ENCODE assay signal across 9 cellular contexts in the genomic region with DNA sequence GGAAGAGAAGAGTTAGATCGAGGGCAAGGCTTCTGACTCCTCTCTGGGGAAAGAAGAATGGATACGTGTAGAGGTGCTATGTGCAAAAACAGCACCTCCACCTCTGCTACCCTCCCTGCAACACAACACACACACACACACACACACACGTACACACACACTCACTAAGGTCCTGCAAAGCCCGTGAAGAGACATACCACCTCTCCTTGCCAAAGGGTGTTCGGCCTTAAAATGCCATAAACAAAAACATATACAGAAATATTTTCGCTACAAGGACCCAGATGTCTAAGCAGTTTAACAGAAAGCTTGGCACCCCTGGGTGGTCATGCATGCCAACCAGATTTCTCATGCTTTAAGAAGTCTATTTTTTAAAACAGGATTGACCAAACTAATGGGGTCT. TPM values are rescaled to one million over a fixed set of nuclear protein-coding genes. Genes with fewer than 3 reads are reported as not detected.
DNase-seq lines count a peak whose midpoint lies in the region; ATAC-seq and TF ChIP-seq lines count a peak whose summit lies in the region.
"Had no signal": no experiment of that assay in that cellular context is flagged by ENCODE, and none has a peak within 500 bp of the region (broad histone marks: within the 10 kb centered on the region; RNA-seq: fewer than 3 reads in every experiment).

No MANE protein-coding gene starts in this region.

- no peak for DNase-seq in CD4-positive, alpha-beta T cell
- peak in 1 of 2 donors; percentile 25 for DNase-seq in cardiac fibroblast (ENCODE audit: low read depth in 2 of 2)
- no peak for DNase-seq in activated effector memory CD4-positive, alpha-beta T cell treated with Interleukin-2 at 50 U/mL for 16 hours
- no peak for DNase-seq in anterior cingulate cortex (lab: John Stamatoyannopoulos, UW)
- no peak for DNase-seq in omental fat pad (ENCODE audit: low spot score)
- DNase-seq: activated naive CD4-positive, alpha-beta T cell had no signal

- H3K4me2 ChIP-seq in Loucy (ENCODE audit: low read depth, low read length, poor library complexity, severe bottlenecking) (peak overlapping the region; percentile 90), neural cell (ENCODE audit: low read length) (no peak overlapping the region)

- H3K36me3 ChIP-seq in Loucy (ENCODE audit: insufficient read depth, low read length) (no peaks in the 10 kb centered on the region), neural cell (ENCODE audit: insufficient read depth, low read length) (no peaks in the 10 kb centered on the region)

- H2AFZ ChIP-seq in Loucy (ENCODE audit: low read length) = no peak overlapping the region
- no peak overlapping the region for H2AFZ ChIP-seq in neural cell (ENCODE audit: low read depth, low read length)

- no peak for TF ChIP-seq EP300 in neural cell (conservative IDR thresholded peaks at IDR 0.05; ENCODE audit: poor library complexity, severe bottlenecking)

- no peak for TF ChIP-seq CTCF in CD4-positive, alpha-beta T cell (IDR thresholded peaks at IDR 0.05)
- no peak for TF ChIP-seq CTCF in Loucy (conservative IDR thresholded peaks at IDR 0.05; ENCODE audit: low read length)
- TF ChIP-seq CTCF in cardiac fibroblast (IDR thresholded peaks at IDR 0.05; ENCODE audit: low read depth, low read length) = no peak
- no peak for TF ChIP-seq CTCF in neural cell (IDR thresholded peaks at IDR 0.05; ENCODE audit: poor library complexity, severe bottlenecking)
- no peak for TF ChIP-seq CTCF in omental fat pad (IDR thresholded peaks at IDR 0.05)

- H3K4me1 Mint-ChIP-seq in CD4-positive, alpha-beta T cell (ENCODE audit: low read depth) = peaks cover 89% of the 10 kb centered on the region

- CTCF ChIA-PET in CD4-positive, alpha-beta T cell (lab: Charles Lee) = no interaction called here

- H3K9ac ChIP-seq in Loucy (ENCODE audit: low read depth, low read length, poor library complexity, severe bottlenecking) (peak overlapping the region; percentile 95), neural cell (ENCODE audit: low read length) (no peak overlapping the region)

- H3F3A ChIP-seq in Loucy (ENCODE audit: low read depth) (no peaks in the 10 kb centered on the region; the same call in 1 of the 2 replicates), neural cell (ENCODE audit: insufficient read depth, low read length, poor library complexity, severe bottlenecking) (no peaks in the 10 kb centered on the region)

- no peaks in the 10 kb centered on the region for H3K9me3 ChIP-seq in CD4-positive, alpha-beta T cell (ENCODE audit: control insufficient read depth, low read length)
- H3K9me3 ChIP-seq in Loucy (ENCODE audit: insufficient read depth, low read depth, low read length) = peaks cover 3% of the 10 kb centered on the region; the same call in 1 of the 2 replicates
- H3K9me3 ChIP-seq in neural cell (ENCODE audit: low read length) = no peaks in the 10 kb centered on the region

- TF ChIP-seq RAD21 in neural cell (conservative IDR thresholded peaks at IDR 0.05) = no peak

- H3K79me2 ChIP-seq in Loucy (ENCODE audit: insufficient read depth, low read length) = peaks cover 72% of the 10 kb centered on the region
- H3K79me2 ChIP-seq in neural cell (replicated peaks; ENCODE audit: insufficient read depth, low read length) = no peaks in the 10 kb centered on the region

- H3K4me3 ChIP-seq in Loucy (ENCODE audit: low read length, poor library complexity, severe bottlenecking) (peak overlapping the region; percentile 93), cardiac fibroblast (replicated peaks in 1 of 2; ENCODE audit: low read depth in 2 of 2, low read length in 2 of 2) (peak overlapping the region; percentile 63 to 68), neural cell (ENCODE audit: low read length) (peak overlapping the region; percentile 89)

- intact Hi-C loops in CD4-positive, alpha-beta T cell (cut with DNase I, micrococcal nuclease) = loop anchor here (2.0 to 10.0 kb wide), 6 partner anchors 37 to 1481 kb away; partner anchors contain the start of genes AP1AR (in 1 of the 2), CAMK2D (in 1 of the 2), LARP7 (in 1 of the 2) and ZGRF1 (in 1 of the 2)

- H3K9me2 ChIP-seq in Loucy (replicated peaks; ENCODE audit: low read depth, low read length) = no peaks in the 10 kb centered on the region
- no peaks in the 10 kb centered on the region for H3K9me2 ChIP-seq in neural cell (ENCODE audit: insufficient read depth, low read length)

- no peak overlapping the region for H3K27ac ChIP-seq in CD4-positive, alpha-beta T cell (ENCODE audit: low read depth, low read length)
- H3K27ac ChIP-seq in neural cell (ENCODE audit: low read length) = no peak overlapping the region

- H3K27me3 ChIP-seq in CD4-positive, alpha-beta T cell (ENCODE audit: control insufficient read depth, insufficient read depth, low read length) = no peaks in the 10 kb centered on the region
- H3K27me3 ChIP-seq in Loucy (ENCODE audit: insufficient read depth, low read length, poor library complexity, severe bottlenecking) (no peaks in the 10 kb centered on the region), neural cell (ENCODE audit: insufficient read depth, low read depth, low read length) (peaks cover 3% of the 10 kb centered on the region)

- H3K9me3 Mint-ChIP-seq in CD4-positive, alpha-beta T cell = peaks cover 2% of the 10 kb centered on the region

- peaks cover 30% of the 10 kb centered on the region for H4K20me1 ChIP-seq in Loucy (ENCODE audit: insufficient read depth, low read length, poor library complexity, severe bottlenecking)
- H4K20me1 ChIP-seq in neural cell (ENCODE audit: insufficient read depth) = no peaks in the 10 kb centered on the region

- peak overlapping the region; percentile 96 for H3K4me3 Mint-ChIP-seq in CD4-positive, alpha-beta T cell

- H3K36me3 Mint-ChIP-seq in CD4-positive, alpha-beta T cell (ENCODE audit: low read depth) = peaks cover 32% of the 10 kb centered on the region

- H3K4me1 ChIP-seq in Loucy (ENCODE audit: insufficient read depth, low read length, poor library complexity, severe bottlenecking) = peaks cover 75% of the 10 kb centered on the region

- no peaks in the 10 kb centered on the region for H3K27me3 Mint-ChIP-seq in CD4-positive, alpha-beta T cell

- ATAC-seq in CD4-positive, alpha-beta T cell (ENCODE audit: poor library complexity) = no peak
- ATAC-seq in GM18870 (IDR thresholded peaks at IDR 0.05; ENCODE audit: unreplicated experiment) = no peak
- no peak for ATAC-seq in omental fat pad (ENCODE audit: low FRiP score)

- H3K27ac Mint-ChIP-seq in CD4-positive, alpha-beta T cell = peak overlapping the region; percentile 87

- POLR2A ChIA-PET in CD4-positive, alpha-beta T cell (lab: Charles Lee) = interaction anchor here (0.6 to 5.6 kb wide), 6 partner anchors 9 to 52 kb away, joined by 3 to 137 read pairs (median 5); partner anchors contain the start of genes ALPK1 and AP1AR

TF ChIP-seq in neural cell, 6 proteins besides CTCF, POLR2A, EP300 and RAD21:
- TF ChIP-seq MXI1 (conservative IDR thresholded peaks at IDR 0.05; ENCODE audit: poor library complexity, severe bottlenecking) (no peak), TAF1 (IDR thresholded peaks at IDR 0.05; ENCODE audit: low read depth) (no peak), SMC3 (conservative IDR thresholded peaks at IDR 0.05; ENCODE audit: poor library complexity) (no peak), POLR2AphosphoS5 (IDR thresholded peaks at IDR 0.05) (no peak), EZH2 (IDR thresholded peaks at IDR 0.05; ENCODE audit: borderline replicate concordance, insufficient read depth, low read length, poor library complexity, severe bottlenecking) (no peak)
- TF ChIP-seq, protein P1, sequence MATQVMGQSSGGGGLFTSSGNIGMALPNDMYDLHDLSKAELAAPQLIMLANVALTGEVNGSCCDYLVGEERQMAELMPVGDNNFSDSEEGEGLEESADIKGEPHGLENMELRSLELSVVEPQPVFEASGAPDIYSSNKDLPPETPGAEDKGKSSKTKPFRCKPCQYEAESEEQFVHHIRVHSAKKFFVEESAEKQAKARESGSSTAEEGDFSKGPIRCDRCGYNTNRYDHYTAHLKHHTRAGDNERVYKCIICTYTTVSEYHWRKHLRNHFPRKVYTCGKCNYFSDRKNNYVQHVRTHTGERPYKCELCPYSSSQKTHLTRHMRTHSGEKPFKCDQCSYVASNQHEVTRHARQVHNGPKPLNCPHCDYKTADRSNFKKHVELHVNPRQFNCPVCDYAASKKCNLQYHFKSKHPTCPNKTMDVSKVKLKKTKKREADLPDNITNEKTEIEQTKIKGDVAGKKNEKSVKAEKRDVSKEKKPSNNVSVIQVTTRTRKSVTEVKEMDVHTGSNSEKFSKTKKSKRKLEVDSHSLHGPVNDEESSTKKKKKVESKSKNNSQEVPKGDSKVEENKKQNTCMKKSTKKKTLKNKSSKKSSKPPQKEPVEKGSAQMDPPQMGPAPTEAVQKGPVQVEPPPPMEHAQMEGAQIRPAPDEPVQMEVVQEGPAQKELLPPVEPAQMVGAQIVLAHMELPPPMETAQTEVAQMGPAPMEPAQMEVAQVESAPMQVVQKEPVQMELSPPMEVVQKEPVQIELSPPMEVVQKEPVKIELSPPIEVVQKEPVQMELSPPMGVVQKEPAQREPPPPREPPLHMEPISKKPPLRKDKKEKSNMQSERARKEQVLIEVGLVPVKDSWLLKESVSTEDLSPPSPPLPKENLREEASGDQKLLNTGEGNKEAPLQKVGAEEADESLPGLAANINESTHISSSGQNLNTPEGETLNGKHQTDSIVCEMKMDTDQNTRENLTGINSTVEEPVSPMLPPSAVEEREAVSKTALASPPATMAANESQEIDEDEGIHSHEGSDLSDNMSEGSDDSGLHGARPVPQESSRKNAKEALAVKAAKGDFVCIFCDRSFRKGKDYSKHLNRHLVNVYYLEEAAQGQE (IDR thresholded peaks at IDR 0.05; ENCODE audit: borderline replicate concordance) = no peak

RNA-seq across cellular contexts. Expression of gene TIFA, which starts 1.5 kb away (rescaled TPM):
- 10 to 100 TPM; 14.5 to 18.4 TPM for total RNA-seq in CD4-positive, alpha-beta T cell
- polyA plus RNA-seq in neural cell = 3.5 and 7.2 TPM in 2 replicates
- 5.6 and 7.3 TPM in 2 replicates for polyA minus RNA-seq in neural cell
- total RNA-seq in omental fat pad = 10 to 100 TPM in 3 of 4 donors, 1 to 10 TPM in 1; 4.5 to 12.8 (median 10.9) TPM

RNA-seq across cellular contexts. Expression of gene ALPK1, which starts 13.0 kb away (rescaled TPM):
- total RNA-seq in CD4-positive, alpha-beta T cell = 1 to 10 TPM; 8.2 to 9.5 TPM
- 0.10 TPM in 1 of 2 replicates, not detected in the other for polyA plus RNA-seq in neural cell
- 0.12 and 0.73 TPM in 2 replicates for polyA minus RNA-seq in neural cell
- 10 to 100 TPM; 14.8 to 43.8 (median 19.1) TPM for total RNA-seq in omental fat pad

RNA-seq across cellular contexts. Expression of gene AP1AR, which starts 52.6 kb away (rescaled TPM):
- 1 to 10 TPM; 3.7 to 4.8 TPM for total RNA-seq in CD4-positive, alpha-beta T cell
- polyA plus RNA-seq in neural cell = 112 and 143 TPM in 2 replicates
- polyA minus RNA-seq in neural cell = 102 and 118 TPM in 2 replicates
- 10 to 100 TPM; 13.2 to 22.6 (median 15.3) TPM for total RNA-seq in omental fat pad
